ENCODE assay signal across 13 cellular contexts in the genomic region with DNA sequence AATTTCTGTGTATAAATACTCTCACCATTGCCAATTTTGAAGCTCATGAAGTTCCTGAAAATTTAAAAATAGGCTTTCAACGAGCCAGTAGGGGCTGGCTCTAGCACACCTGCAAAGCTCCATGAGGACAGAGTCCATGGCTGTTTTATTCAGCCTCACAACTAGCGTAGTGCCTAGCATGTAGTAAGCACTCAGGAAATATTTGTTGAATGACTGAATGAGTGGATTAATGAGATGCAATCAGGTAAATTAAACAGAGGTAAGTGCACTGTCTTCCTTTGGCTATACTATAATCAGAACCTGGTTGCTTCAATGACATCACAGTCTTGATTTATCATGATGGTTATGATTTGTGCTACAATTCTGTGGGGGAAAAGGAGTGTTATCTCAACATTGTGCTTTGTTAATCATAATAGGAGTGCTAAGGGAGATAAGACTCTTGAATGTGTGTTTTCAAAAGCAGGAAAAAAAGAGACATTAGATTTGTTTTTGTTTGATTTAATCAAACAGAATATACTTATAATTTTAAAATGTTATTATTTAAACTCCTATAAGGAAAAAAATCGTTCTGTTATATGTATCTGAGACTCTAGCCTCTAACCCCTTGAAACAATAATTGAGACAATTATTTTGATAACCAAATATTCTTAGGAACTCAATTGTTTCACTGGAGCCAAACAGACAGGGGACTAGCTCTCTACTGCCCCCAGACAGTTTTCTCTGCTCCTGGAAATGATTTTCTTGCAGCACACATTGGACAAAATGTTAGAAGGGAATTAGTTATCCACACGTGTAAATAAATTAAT.
DNase-seq lines count a peak whose midpoint lies in the region; ATAC-seq and TF ChIP-seq lines count a peak whose summit lies in the region.
"Had no signal": no experiment of that assay in that cellular context is flagged by ENCODE, and none has a peak within 500 bp of the region (broad histone marks: within the 10 kb centered on the region; RNA-seq: fewer than 3 reads in every experiment).

No MANE protein-coding gene starts in this region.

- H3K9me3 Mint-ChIP-seq in activated T-cell treated with anti-CD3 and anti-CD28 coated beads, Interleukin-2, amount 50 U/mL, for 72 hours: no peaks in the 10 kb centered on the region
- H3K9me3 Mint-ChIP-seq: CD8-positive, alpha-beta T cell; naive B cell had no signal

- no peak overlapping the region for H3K4me3 Mint-ChIP-seq in activated T-cell treated with anti-CD3 and anti-CD28 coated beads, Interleukin-2, amount 50 U/mL, for 72 hours
- H3K4me3 Mint-ChIP-seq: CD8-positive, alpha-beta T cell; naive B cell had no signal

- POLR2A ChIA-PET in GM10248 (lab: Yijun Ruan, JAX): no interaction called here

- H3K4me1 Mint-ChIP-seq in activated T-cell treated with anti-CD3 and anti-CD28 coated beads, Interleukin-2, amount 50 U/mL, for 72 hours (ENCODE audit: low read depth): no peaks in the 10 kb centered on the region
- H3K4me1 Mint-ChIP-seq: naive B cell had no signal

- ATAC-seq in HG02970 (IDR thresholded peaks at IDR 0.05; ENCODE audit: low FRiP score, unreplicated experiment): no peak
- ATAC-seq in activated T-cell treated with anti-CD3 and anti-CD28 coated beads, Interleukin-2, amount 50 U/mL, for 72 hours (replicated peaks in 1 of 2): no peak
- ATAC-seq: CD8-positive, alpha-beta T cell had no signal

- no peak overlapping the region for H3K27ac Mint-ChIP-seq in activated T-cell treated with anti-CD3 and anti-CD28 coated beads, Interleukin-2, amount 50 U/mL, for 72 hours
- H3K27ac Mint-ChIP-seq: CD8-positive, alpha-beta T cell; naive B cell had no signal

- CTCF ChIA-PET in GM10248 (lab: Yijun Ruan, JAX): interaction anchor here (0.9 to 2.4 kb wide), 8 partner anchors 7 to 913 kb away, joined by 3 to 7 read pairs (median 4); no protein-coding TSS in a partner anchor

- DNase-seq in A172 (ENCODE audit: low spot score): peak; percentile 10
- DNase-seq in GM10248 (ENCODE audit: extremely low spot score): no peak
- peak; percentile 26 for DNase-seq in RKO (ENCODE audit: low spot score)
- DNase-seq in fibroblast of villous mesenchyme (ENCODE audit: low read depth): no peak
- DNase-seq in activated CD4-positive, CD25-positive, alpha-beta regulatory T cell treated with anti-CD3 and anti-CD28 coated beads, Interleukin-2, amount 50 U/mL, for 72 hours: no peak
- no peak for DNase-seq in stimulated activated CD4-positive, alpha-beta T cell treated with anti-CD3 and anti-CD28 coated beads, Interleukin-2, amount 100 ng/mL, for 24 hours
- no peak for DNase-seq in activated T-cell treated with anti-CD3 and anti-CD28 coated beads, Interleukin-2, amount 50 U/mL, for 72 hours
- DNase-seq: CD8-positive, alpha-beta T cell; H7; naive B cell; NCI-H187 treated with DMSO at 0.1 percent for 48 hours; testis had no signal

- no peak overlapping the region for H3K4me3 ChIP-seq in fibroblast of villous mesenchyme (ENCODE audit: low read depth, low read length)
- H3K4me3 ChIP-seq: testis had no signal

- TF ChIP-seq CTCF in GM10248 (IDR thresholded peaks at IDR 0.05; ENCODE audit: control extremely low read depth, extremely low read depth, low read depth, missing control alignments): peak; percentile 15
- TF ChIP-seq CTCF in fibroblast of villous mesenchyme (IDR thresholded peaks at IDR 0.05; ENCODE audit: insufficient read depth, low read depth, low read length): peak; percentile 17

- no peaks in the 10 kb centered on the region for H3K36me3 Mint-ChIP-seq in activated T-cell treated with anti-CD3 and anti-CD28 coated beads, Interleukin-2, amount 50 U/mL, for 72 hours (ENCODE audit: insufficient read depth in 2 of 2)
- H3K36me3 Mint-ChIP-seq: CD8-positive, alpha-beta T cell; naive B cell had no signal

- peaks cover 19% of the 10 kb centered on the region for H3K27me3 Mint-ChIP-seq in activated T-cell treated with anti-CD3 and anti-CD28 coated beads, Interleukin-2, amount 50 U/mL, for 72 hours (ENCODE audit: low read depth)

Comparison
In these comparisons a context has a peak if more than half of its experiments do, and no peak if none do; other contexts are left out.
1. DNase-seq: peak in A172 (single experiment) and RKO (single experiment); none in GM10248 (single experiment), fibroblast of villous mesenchyme (single experiment), activated CD4-positive, CD25-positive, alpha-beta regulatory T cell treated with anti-CD3 and anti-CD28 coated beads, Interleukin-2, amount 50 U/mL, for 72 hours (single experiment), stimulated activated CD4-positive, alpha-beta T cell treated with anti-CD3 and anti-CD28 coated beads, Interleukin-2, amount 100 ng/mL, for 24 hours (0 of 2) and activated T-cell treated with anti-CD3 and anti-CD28 coated beads, Interleukin-2, amount 50 U/mL, for 72 hours (0 of 2).